ENCODE assay signal across 29 cellular contexts in genomic region chr3:126040386-126040785, GRCh38.
"Had no signal": no experiment of that assay in that cellular context is flagged by ENCODE, and none has a peak within 500 bp of the region (broad histone marks: within the 10 kb centered on the region; RNA-seq: fewer than 3 reads in every experiment).

No MANE protein-coding gene starts in this region.

- H3K27me3 Mint-ChIP-seq: activated naive CD4-positive, alpha-beta T cell treated with anti-CD3 and anti-CD28 coated beads, Interleukin-2, amount 10 ng/mL, durations not matched to agents 7 days and 5 days; activated naive CD8-positive, alpha-beta T cell treated with anti-CD3 and anti-CD28 coated beads, Interleukin-2, amount 10 ng/mL, durations not matched to agents 7 days and 5 days; dendritic cell treated with granulocyte-macrophage colony-stimulating factor and Interleukin-4, amounts not matched to agents 40 ng/mL and 50 ng/mL, for 4 days; natural killer cell treated with Interleukin-12 subunit alpha and Interleukin-12 subunit beta and Interleukin-15 and Interleukin-18, amount 100 ng/mL, for 72 hours; progenitor cell of endocrine pancreas; stimulated activated memory B cell treated with anti-CD40 and anti-IgM and Interleukin-4, amounts not matched to agents 10 μg/mL and 1 μg/mL and 100 μg/mL, for 72 hours; stimulated activated naive CD8-positive, alpha-beta T cell treated with anti-CD3 and anti-CD28 coated beads, Interleukin-15, amount 100 ng/mL, for 72 hours had no signal

- H3K27ac Mint-ChIP-seq: activated naive CD4-positive, alpha-beta T cell treated with anti-CD3 and anti-CD28 coated beads, Interleukin-2, amount 10 ng/mL, durations not matched to agents 7 days and 5 days; activated naive CD8-positive, alpha-beta T cell treated with anti-CD3 and anti-CD28 coated beads, Interleukin-2, amount 10 ng/mL, durations not matched to agents 7 days and 5 days; activated T-cell treated with anti-CD3 and anti-CD28 coated beads, Interleukin-2, amount 50 U/mL, for 72 hours; dendritic cell treated with granulocyte-macrophage colony-stimulating factor and Interleukin-4, amounts not matched to agents 40 ng/mL and 50 ng/mL, for 4 days; natural killer cell treated with Interleukin-12 subunit alpha and Interleukin-12 subunit beta and Interleukin-15 and Interleukin-18, amount 100 ng/mL, for 72 hours; progenitor cell of endocrine pancreas; stimulated activated memory B cell treated with anti-CD40 and anti-IgM and Interleukin-4, amounts not matched to agents 10 μg/mL and 1 μg/mL and 100 μg/mL, for 72 hours; stimulated activated naive CD8-positive, alpha-beta T cell treated with anti-CD3 and anti-CD28 coated beads, Interleukin-15, amount 100 ng/mL, for 72 hours had no signal

- DNase-seq: activated CD4-positive, alpha-beta T cell treated with anti-CD3 and anti-CD28 coated beads for 4 hours; activated CD4-positive, alpha-beta T cell treated with anti-CD3 and anti-CD28 coated beads, Interleukin-2, amount 50 U/mL, for 4 hours; activated gamma-delta T cell; activated naive CD4-positive, alpha-beta T cell treated with anti-CD3 and anti-CD28 coated beads, Interleukin-2, amount 10 ng/mL, durations not matched to agents 7 days and 5 days; activated naive CD8-positive, alpha-beta T cell treated with anti-CD3 and anti-CD28 coated beads, Interleukin-2, amount 10 ng/mL, durations not matched to agents 7 days and 5 days; activated T-cell treated with anti-CD3 and anti-CD28 coated beads for 4 hours; activated T-cell treated with anti-CD3 and anti-CD28 coated beads, Interleukin-2, amount 50 U/mL, for 72 hours; brain microvascular endothelial cell; caudate nucleus; effector CD4-positive, alpha-beta T cell; esophagus squamous epithelium; foreskin melanocyte; heart right ventricle; mucosa of descending colon; small intestine; stimulated activated CD4-positive, alpha-beta T cell treated with anti-CD3 and anti-CD28 coated beads, Interleukin-1b, Interleukin-23, amount 100 ng/mL, for 48 hours; stimulated activated CD4-positive, alpha-beta T cell treated with anti-CD3 and anti-CD28 coated beads, Interleukin-4, amount 100 ng/mL, for 4 hours; stimulated activated CD8-positive, alpha-beta memory T cell treated with anti-CD3 and anti-CD28 coated beads, Interleukin-4, amount 100 ng/mL, for 48 hours; stimulated activated naive CD8-positive, alpha-beta T cell treated with anti-CD3 and anti-CD28 coated beads, Interleukin-15, amount 100 ng/mL, for 72 hours; thyroid gland; upper lobe of right lung had no signal

- H3K27me3 ChIP-seq: brain microvascular endothelial cell, esophagus squamous epithelium, heart right ventricle, thyroid gland, upper lobe of right lung had no signal

- H3K36me3 ChIP-seq: brain microvascular endothelial cell, thyroid gland, upper lobe of right lung had no signal

- H3K4me3 ChIP-seq: esophagus squamous epithelium, heart right ventricle, lung, mucosa of descending colon, SK-N-MC, thyroid gland, upper lobe of right lung had no signal

- H3K9me3 ChIP-seq: thyroid gland, upper lobe of right lung had no signal

- H3K27ac ChIP-seq: brain microvascular endothelial cell, esophagus squamous epithelium, heart right ventricle, SK-N-MC, thyroid gland, upper lobe of right lung, VCaP had no signal

- H3K4me3 Mint-ChIP-seq: activated naive CD4-positive, alpha-beta T cell treated with anti-CD3 and anti-CD28 coated beads, Interleukin-2, amount 10 ng/mL, durations not matched to agents 7 days and 5 days; activated naive CD8-positive, alpha-beta T cell treated with anti-CD3 and anti-CD28 coated beads, Interleukin-2, amount 10 ng/mL, durations not matched to agents 7 days and 5 days; activated T-cell treated with anti-CD3 and anti-CD28 coated beads, Interleukin-2, amount 50 U/mL, for 72 hours; dendritic cell treated with granulocyte-macrophage colony-stimulating factor and Interleukin-4, amounts not matched to agents 40 ng/mL and 50 ng/mL, for 4 days; natural killer cell treated with Interleukin-12 subunit alpha and Interleukin-12 subunit beta and Interleukin-15 and Interleukin-18, amount 100 ng/mL, for 72 hours; stimulated activated memory B cell treated with anti-CD40 and anti-IgM and Interleukin-4, amounts not matched to agents 10 μg/mL and 1 μg/mL and 100 μg/mL, for 72 hours; stimulated activated naive CD8-positive, alpha-beta T cell treated with anti-CD3 and anti-CD28 coated beads, Interleukin-15, amount 100 ng/mL, for 72 hours had no signal

- H3K4me1 Mint-ChIP-seq: activated naive CD4-positive, alpha-beta T cell treated with anti-CD3 and anti-CD28 coated beads, Interleukin-2, amount 10 ng/mL, durations not matched to agents 7 days and 5 days; activated naive CD8-positive, alpha-beta T cell treated with anti-CD3 and anti-CD28 coated beads, Interleukin-2, amount 10 ng/mL, durations not matched to agents 7 days and 5 days; stimulated activated memory B cell treated with anti-CD40 and anti-IgM and Interleukin-4, amounts not matched to agents 10 μg/mL and 1 μg/mL and 100 μg/mL, for 72 hours; stimulated activated naive CD8-positive, alpha-beta T cell treated with anti-CD3 and anti-CD28 coated beads, Interleukin-15, amount 100 ng/mL, for 72 hours had no signal

- H3K4me1 ChIP-seq: thyroid gland, upper lobe of right lung had no signal

- ATAC-seq: activated T-cell treated with anti-CD3 and anti-CD28 coated beads, Interleukin-2, amount 50 U/mL, for 72 hours; heart right ventricle; mucosa of descending colon; natural killer cell treated with Interleukin-12 subunit alpha and Interleukin-12 subunit beta and Interleukin-15 and Interleukin-18, amount 100 ng/mL, for 72 hours; sciatic nerve; stimulated activated memory B cell treated with anti-CD40 and anti-IgM and Interleukin-4, amounts not matched to agents 10 μg/mL and 1 μg/mL and 100 μg/mL, for 72 hours; stimulated activated naive CD8-positive, alpha-beta T cell treated with anti-CD3 and anti-CD28 coated beads, Interleukin-15, amount 100 ng/mL, for 72 hours; upper lobe of right lung had no signal
